ENCODE assay signal across 18 cellular contexts in the genomic region with DNA sequence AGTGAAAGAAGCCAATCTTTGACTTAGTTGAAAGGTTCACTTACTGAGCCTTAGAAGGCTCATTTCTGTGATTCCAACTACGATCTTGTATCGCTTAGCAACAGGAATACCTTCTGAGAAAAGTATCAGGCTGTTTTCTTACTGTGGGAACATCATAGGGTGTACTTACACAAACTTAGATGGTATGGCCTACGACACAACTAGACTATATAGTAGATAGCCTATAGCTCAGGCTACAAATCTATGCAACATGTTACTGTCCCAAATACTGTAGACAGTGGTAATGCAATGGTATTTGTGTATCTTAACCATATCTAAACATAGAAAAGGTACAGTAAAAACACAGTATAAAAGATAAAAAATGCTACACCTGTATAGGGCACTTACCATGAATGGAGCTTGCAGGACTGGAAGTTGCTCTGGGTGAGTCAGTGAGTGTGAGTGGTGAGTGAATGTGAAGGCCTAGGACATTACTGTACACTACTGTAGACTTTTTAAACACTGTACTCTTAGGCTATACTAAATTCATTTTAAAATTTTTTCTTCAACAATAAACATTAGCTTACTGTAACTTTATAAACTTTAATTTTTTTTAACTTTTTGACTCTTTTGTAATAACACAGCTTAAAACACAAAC. TPM values are rescaled to one million over a fixed set of nuclear protein-coding genes. Genes with fewer than 3 reads are reported as not detected.
A peak's percentile ranks its signal among the peaks of the same experiment; 100 is the strongest.
DNase-seq lines count a peak whose midpoint lies in the region; ATAC-seq, FAIRE-seq and TF ChIP-seq lines count a peak whose summit lies in the region.
"Had no signal": no experiment of that assay in that cellular context is flagged by ENCODE, and none has a peak within 500 bp of the region (broad histone marks: within the 10 kb centered on the region; RNA-seq: fewer than 3 reads in every experiment).

No MANE protein-coding gene starts in this region.

- H3K4me3 ChIP-seq in PC-3 (ENCODE audit: low read length) (no peak overlapping the region), GM12878 (no peak overlapping the region)
- H3K4me3 ChIP-seq: SJSA1 had no signal

- H2AFZ ChIP-seq in PC-3 (ENCODE audit: low read length) (no peak overlapping the region), GM12878 (ENCODE audit: control insufficient read depth, low read depth, low read length) (no peak overlapping the region)

- intact Hi-C loops in PC-3 (cut with micrococcal nuclease), result no loop called here
- intact Hi-C loops in GM12878 (cut with micrococcal nuclease; ENCODE audit: unreplicated experiment), result no loop called here

- H3K27me3 ChIP-seq in PC-3 (ENCODE audit: low read length) (no peaks in the 10 kb centered on the region), GM12878 (replicated peaks in 1 of 2; ENCODE audit: control insufficient read depth in 2 of 2, insufficient read depth in 2 of 2, low read length in 1 of 2) (no peaks in the 10 kb centered on the region)
- H3K27me3 ChIP-seq: BE2C, SJSA1 had no signal

- RAD21 ChIA-PET in GM12878 (lab: Charles Lee; ENCODE audit: unreplicated experiment), result interaction anchor here (0.9 to 1.2 kb wide), 2 partner anchors 19 to 1398 kb away, joined by 3 read pairs; no protein-coding TSS in a partner anchor

- H4K20me1 ChIP-seq in PC-3 (ENCODE audit: low read length), result no peaks in the 10 kb centered on the region
- H4K20me1 ChIP-seq in GM12878 (ENCODE audit: control insufficient read depth, insufficient read depth), result no peaks in the 10 kb centered on the region

- POLR2A ChIA-PET in PC-3 (lab: Charles Lee; ENCODE audit: unreplicated experiment) (no interaction called here), GM12878 (lab: Charles Lee) (interaction anchor here (0.8 kb wide), 1 partner anchor 15 kb away, joined by 3 read pairs; no protein-coding TSS in a partner anchor)

- no peaks in the 10 kb centered on the region for H3K9me2 ChIP-seq in PC-3 (replicated peaks; ENCODE audit: low read length)

- TF ChIP-seq CTCF in PC-3 (conservative IDR thresholded peaks at IDR 0.05; ENCODE audit: low read depth, low read length) (no peak), GM12878 (IDR thresholded peaks at IDR 0.05 in 2 of 3, conservative IDR thresholded peaks at IDR 0.05 in 1 of 3; ENCODE audit: control insufficient read depth in 2 of 3, extremely low read depth in 1 of 3, insufficient read depth in 1 of 3, low read depth in 3 of 3, low read length in 3 of 3) (no peak), omental fat pad (IDR thresholded peaks at IDR 0.05) (no peak)

- SMC1A ChIA-PET in GM12878 (lab: Charles Lee; ENCODE audit: uncharacterized antibody, unreplicated experiment), result interaction anchor here (0.6 to 1.4 kb wide), 8 partner anchors 14 to 276 kb away, joined by 3 to 9 read pairs (median 3); no protein-coding TSS in a partner anchor

- TF ChIP-seq RAD21 in GM12878 (IDR thresholded peaks at IDR 0.05; ENCODE audit: insufficient read depth, low read depth, low read length), result no peak

- H3K4me1 ChIP-seq in PC-3 (ENCODE audit: insufficient read depth, low read length) (peaks cover 7% of the 10 kb centered on the region; the same call in 1 of the 2 replicates), GM12878 (ENCODE audit: control insufficient read depth, insufficient read depth, low read length) (no peaks in the 10 kb centered on the region)
- H3K4me1 ChIP-seq: BE2C, SJSA1 had no signal

- CTCF ChIA-PET in PC-3 (lab: Charles Lee), result interaction anchor here (0.6 kb wide), 1 partner anchor 168 kb away, joined by 4 read pairs; no protein-coding TSS in a partner anchor
- CTCF ChIA-PET in GM12878 (lab: Yijun Ruan, JAX), result interaction anchor here (1.0 kb wide), 3 partner anchors 10 to 265 kb away, joined by 3 to 4 read pairs (median 3); no protein-coding TSS in a partner anchor

- WGBS in GM12878 (ENCODE audit: insufficient coverage, insufficient replicate concordance, low lambda C conversion rate, missing lambda C conversion rate), result 99% methylated on average over 3 of the region's 3 CpGs

- no peak for TF ChIP-seq EP300 in GM12878 (IDR thresholded peaks at IDR 0.05; ENCODE audit: borderline replicate concordance in 1 of 2, control insufficient read depth in 1 of 2, low read depth in 2 of 2, low read length in 2 of 2)

- no peak overlapping the region for H3K4me2 ChIP-seq in PC-3 (ENCODE audit: low read length)
- no peak overlapping the region for H3K4me2 ChIP-seq in GM12878 (ENCODE audit: control insufficient read depth, insufficient read depth)

- H3K36me3 ChIP-seq in PC-3 (ENCODE audit: low read depth, low read length) (0 out of 2 replicates have a peak, but pooled peaks cover 5% of the 10 kb centered on the region), GM12878 (ENCODE audit: control insufficient read depth in 2 of 2, insufficient read depth in 2 of 2, low read length in 1 of 2) (no peaks in the 10 kb centered on the region; a peak in 1 of 4 replicates)
- H3K36me3 ChIP-seq: BE2C had no signal

- ATAC-seq in PC-3 (0 out of 2 replicates have a peak, but pooled peaks have one; percentile 22), GM12878 (peak; percentile 29; the same call in 2 of the 3 replicates), omental fat pad (ENCODE audit: low FRiP score) (no peak)
- ATAC-seq: Panc1, Right ventricle myocardium inferior had no signal

- no peaks in the 10 kb centered on the region for H3K9me3 ChIP-seq in PC-3 (ENCODE audit: low read length)
- H3K9me3 ChIP-seq in GM12878 (replicated peaks; ENCODE audit: control insufficient read depth, insufficient read depth, low read length), result no peaks in the 10 kb centered on the region
- H3K9me3 ChIP-seq: BE2C, SJSA1 had no signal

- in situ Hi-C loops in GM12878 (cut with MboI), result no loop called here

- H3F3A ChIP-seq in PC-3 (ENCODE audit: low read length, unreplicated experiment), result no peaks in the 10 kb centered on the region

- DNase-seq in PC-3, result peak; percentile 21
- no peak for DNase-seq in GM12878 (ENCODE audit: low read depth, low spot score)
- DNase-seq in frontal cortex (ENCODE audit: low spot score in 2 of 2), result no peak
- no peak for DNase-seq in NCI-H2081 (lab: John Stamatoyannopoulos, UW)
- no peak for DNase-seq in omental fat pad (ENCODE audit: low spot score)
- no peak for DNase-seq in erythroblast (lab: John Stamatoyannopoulos, UW)
- DNase-seq: BE2C; DND-41; GOT3; HCEC 1CT; NCI-H1694 treated with DMSO at 0.1 percent for 48 hours; NCI-H2107; NCI-H748 treated with DMSO at 0.1 percent for 48 hours; NK-92 treated with Interleukin-12 subunit alpha and Interleukin-12 subunit beta, amount 100 ng/mL, for 24 hours had no signal

- BruUV-seq in PC-3 (replicated peaks; lab: Mats Ljungman, UMichigan) (no TSS peak), GM12878 (replicated peaks; lab: Mats Ljungman, UMichigan) (no TSS peak)

- no peaks in the 10 kb centered on the region for H3K79me2 ChIP-seq in PC-3 (ENCODE audit: low read length)
- H3K79me2 ChIP-seq in GM12878 (ENCODE audit: control insufficient read depth, insufficient read depth, low read length), result no peaks in the 10 kb centered on the region

- no peak for TF ChIP-seq POLR2A in GM12878 (IDR thresholded peaks at IDR 0.05; ENCODE audit: low read depth, low read length)
- TF ChIP-seq POLR2A in erythroblast (IDR thresholded peaks at IDR 0.05; ENCODE audit: low read length), result no peak

- FAIRE-seq in G401.6 (lab: Jason Lieb, UNC), result peak; percentile 53
- FAIRE-seq in GM12878 (lab: Jason Lieb, UNC), result no peak
- peak; percentile 47 for FAIRE-seq in frontal cortex (lab: Jason Lieb, UNC)

- no peak overlapping the region for H3K9ac ChIP-seq in PC-3 (ENCODE audit: low read length)
- H3K9ac ChIP-seq in GM12878 (ENCODE audit: control insufficient read depth, insufficient read depth, low read length), result no peak overlapping the region

- no peak overlapping the region for H3K27ac ChIP-seq in PC-3 (ENCODE audit: low read length)
- H3K27ac ChIP-seq in GM12878 (ENCODE audit: control insufficient read depth, insufficient read depth), result no peak overlapping the region
- H3K27ac ChIP-seq: SJSA1 had no signal

TF ChIP-seq in GM12878, 131 proteins besides CTCF, POLR2A, EP300 and RAD21 (continues in another document):
- TF ChIP-seq DPF2 (IDR thresholded peaks at IDR 0.05) (no peak), NRF1 (conservative IDR thresholded peaks at IDR 0.05; ENCODE audit: low read depth, low read length) (no peak), CEBPB (IDR thresholded peaks at IDR 0.05; ENCODE audit: borderline replicate concordance in 1 of 2, low read depth in 2 of 2, low read length in 2 of 2) (no peak), ZNF274 (IDR thresholded peaks at IDR 0.05; ENCODE audit: insufficient read depth, insufficient read length) (no peak), BMI1 (IDR thresholded peaks at IDR 0.05; ENCODE audit: borderline replicate concordance) (no peak)
- TF ChIP-seq, protein P1, sequence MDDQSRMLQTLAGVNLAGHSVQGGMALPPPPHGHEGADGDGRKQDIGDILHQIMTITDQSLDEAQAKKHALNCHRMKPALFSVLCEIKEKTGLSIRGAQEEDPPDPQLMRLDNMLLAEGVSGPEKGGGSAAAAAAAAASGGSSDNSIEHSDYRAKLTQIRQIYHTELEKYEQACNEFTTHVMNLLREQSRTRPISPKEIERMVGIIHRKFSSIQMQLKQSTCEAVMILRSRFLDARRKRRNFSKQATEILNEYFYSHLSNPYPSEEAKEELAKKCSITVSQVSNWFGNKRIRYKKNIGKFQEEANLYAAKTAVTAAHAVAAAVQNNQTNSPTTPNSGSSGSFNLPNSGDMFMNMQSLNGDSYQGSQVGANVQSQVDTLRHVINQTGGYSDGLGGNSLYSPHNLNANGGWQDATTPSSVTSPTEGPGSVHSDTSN (IDR thresholded peaks at IDR 0.05; ENCODE audit: insufficient replicate concordance, low read depth, low read length), result no peak

RNA-seq across cellular contexts. Expression of a gene that starts 59.5 kb away (rescaled TPM):
- total RNA-seq in PC-3 (2014; rRNA removed) (8.6 and 9.4 TPM in 2 replicates), GM12878 (2014; rRNA removed) (16.3 and 17.3 TPM in 2 replicates), GM12878 (2014; rRNA removed; fragmentation: Illumina TruSeq; extraction: Trizol) (18.6 and 20.2 TPM in 2 replicates), GM12878 (2021) (20.2 and 20.4 TPM in 2 replicates), frontal cortex (53.8 TPM), omental fat pad (10 to 100 TPM; 22.7 to 37.5 (median 27.4) TPM)
- 46.6 and 49.7 TPM in 2 replicates for total RNA-seq in GM12878 (2013; cell fraction: nucleolus; rRNA removed)
- 19.3 TPM for polyA plus RNA-seq in GM12878 (2011; ENCODE audit: low read depth)
- polyA plus RNA-seq in GM12878 (2011; rRNA removed) (33.9 and 48.3 TPM in 2 replicates), GM12878 (2014; fragmentation: Illumina TruSeq; extraction: Trizol) (27.8 and 37.0 TPM in 2 replicates), GM12878 (2014; fragmentation: Nextera tagmentation; extraction: Ambion mirVana) (10 to 100 TPM; 15.0 to 19.9 TPM), GM12878 (2014; rRNA removed) (14.0 and 18.2 TPM in 2 replicates), GM12878 (2016; fragmentation: Nextera tagmentation; extraction: Ambion mirVana) (10 to 100 TPM; 23.3 to 23.4 TPM)
- polyA plus RNA-seq in GM12878 (2011; cell fraction: cytosol; rRNA removed), result 14.4 and 20.8 TPM in 2 replicates
- 33.0 and 34.6 TPM in 2 replicates for polyA plus RNA-seq in GM12878 (2011; cell fraction: nucleus; rRNA removed)
- 20.3 and 30.4 TPM in 2 replicates for polyA plus RNA-seq in GM12878 (2012)
- polyA minus RNA-seq in GM12878 (2011; rRNA and poly(A)+ RNA removed), result 27.8 and 33.1 TPM in 2 replicates
- polyA minus RNA-seq in GM12878 (2011; cell fraction: cytosol; rRNA and poly(A)+ RNA removed), result 8.7 and 9.8 TPM in 2 replicates
- polyA minus RNA-seq in GM12878 (2011; cell fraction: nucleus; rRNA and poly(A)+ RNA removed), result 22.0 and 26.3 TPM in 2 replicates
